In genomic region chr14:99604766-99605298, GRCh38 we compare ENCODE assay signal across 8 cellular contexts. TPM values are rescaled to one million over a fixed set of nuclear protein-coding genes. Genes with fewer than 3 reads are reported as not detected.
A peak's percentile ranks its signal among the peaks of the same experiment; 100 is the strongest.
DNase-seq lines count a peak whose midpoint lies in the region; ATAC-seq, FAIRE-seq and TF ChIP-seq lines count a peak whose summit lies in the region.

No MANE protein-coding gene starts in this region.

- H3K9ac ChIP-seq in duodenal mucosa (ENCODE audit: low read depth in 1 of 2, low read length in 2 of 2) = peak overlapping the region; percentile 71 to 75

- ATAC-seq in HG03039 (IDR thresholded peaks at IDR 0.05; ENCODE audit: unreplicated experiment) (peak; percentile 4), SK-N-SH treated with all-trans-retinoic acid at 6 μM for 48 hours (peak; percentile 78)

- no peaks in the 10 kb centered on the region for H3K27me3 ChIP-seq in duodenal mucosa (ENCODE audit: control insufficient read depth in 1 of 2, insufficient read depth in 2 of 2, low read length in 2 of 2)

- H3K4me3 ChIP-seq in duodenal mucosa (ENCODE audit: low read depth in 1 of 2, low read length in 2 of 2) = peak overlapping the region; percentile 80

- H3K27ac ChIP-seq in duodenal mucosa (ENCODE audit: low read depth, low read length) = peak overlapping the region; percentile 81

- peaks cover 39 to 40% of the 10 kb centered on the region in 2 donors for H3K4me1 ChIP-seq in duodenal mucosa (ENCODE audit: control insufficient read depth in 1 of 2, insufficient read depth in 2 of 2, low read length in 2 of 2)

- H3K9me3 Mint-ChIP-seq in mesothelial cell of epicardium = no peaks in the 10 kb centered on the region

- no peaks in the 10 kb centered on the region for H3K36me3 ChIP-seq in duodenal mucosa (ENCODE audit: control insufficient read depth in 1 of 2, insufficient read depth in 2 of 2, low read length in 2 of 2)

- H3K27ac Mint-ChIP-seq in mesothelial cell of epicardium = peak overlapping the region; percentile 98

- no peaks in the 10 kb centered on the region for H3K9me3 ChIP-seq in duodenal mucosa (ENCODE audit: control insufficient read depth in 1 of 2, low read length in 2 of 2)

- H3K27me3 Mint-ChIP-seq in mesothelial cell of epicardium (ENCODE audit: low read depth) = peaks cover 3% of the 10 kb centered on the region

- H3K4me3 Mint-ChIP-seq in mesothelial cell of epicardium = peak overlapping the region; percentile 84

- no peaks in the 10 kb centered on the region for H3K36me3 Mint-ChIP-seq in mesothelial cell of epicardium

- peaks cover 37% of the 10 kb centered on the region for H3K4me1 Mint-ChIP-seq in mesothelial cell of epicardium

- DNase-seq in activated gamma-delta T cell (lab: John Stamatoyannopoulos, UW) = peak; percentile 42
- DNase-seq in activated gamma-delta T cell treated with Interleukin-2 at 50 U/mL for 16 hours = no peak
- DNase-seq in mesothelial cell of epicardium (ENCODE audit: low spot score in 2 of 2, unreplicated experiment in 2 of 2) = no peak
- DNase-seq in urothelium cell line (ENCODE audit: low spot score) = peak; percentile 36
- DNase-seq in NOMO-1 treated with dmso at 0.1 percent for 144 hours (lab: John Stamatoyannopoulos, UW; ENCODE audit: unreplicated experiment) = no peak

- no peak for TF ChIP-seq CTCF in mesothelial cell of epicardium (IDR thresholded peaks at IDR 0.05; ENCODE audit: unreplicated experiment)

- FAIRE-seq in urothelium cell line (lab: Jason Lieb, UNC) = no peak

TF ChIP-seq in SK-N-SH treated with all-trans-retinoic acid at 6 μM for 48 hours, 23 proteins besides CTCF, POLR2A, EP300 and RAD21:
- TF ChIP-seq ZNF70 (CRISPR knock-in tag; IDR thresholded peaks at IDR 0.05) (peak; percentile 52; the same call in 1 of the 2 replicates), ZFP3 (CRISPR knock-in tag; IDR thresholded peaks at IDR 0.05) (no peak)

RNA-seq across cellular contexts. Expression of gene CCDC85C, which starts 0.8 kb away (rescaled TPM):
- 82.2 to 85.2 TPM (median 82.3 TPM) in 3 replicates for total RNA-seq in mesothelial cell of epicardium

RNA-seq across cellular contexts. Expression of gene HHIPL1, which starts 40.1 kb away (rescaled TPM):
- 4.4 to 4.7 TPM (median 4.5 TPM) in 3 replicates for total RNA-seq in mesothelial cell of epicardium

Comparison
In these comparisons a context has a peak if more than half of its experiments do, and no peak if none do; other contexts are left out.
1. DNase-seq: peak in activated gamma-delta T cell (single experiment) and urothelium cell line (single experiment); none in activated gamma-delta T cell treated with Interleukin-2 at 50 U/mL for 16 hours (single experiment), mesothelial cell of epicardium (0 of 2) and NOMO-1 treated with dmso at 0.1 percent for 144 hours (single experiment).